20 cellular contexts compared by ENCODE assay signal in genomic region chr2:20567926-20568179, GRCh38.
A peak's percentile ranks its signal among the peaks of the same experiment; 100 is the strongest.
DNase-seq lines count a peak whose midpoint lies in the region; ATAC-seq and TF ChIP-seq lines count a peak whose summit lies in the region.
"Had no signal": no experiment of that assay in that cellular context is flagged by ENCODE, and none has a peak within 500 bp of the region (broad histone marks: within the 10 kb centered on the region; RNA-seq: fewer than 3 reads in every experiment).

No MANE protein-coding gene starts in this region.

- DNase-seq in right cardiac atrium (peak in 1 of 3 donors; percentile 35), Right ventricle myocardium superior (no peak), endothelial cell (ENCODE audit: low spot score) (no peak), neural progenitor cell (ENCODE audit: low spot score) (no peak), foreskin fibroblast (no peak), NAMALWA (ENCODE audit: low spot score) (no peak), SHP77 treated with DMSO at 0.1 percent for 48 hours (lab: John Stamatoyannopoulos, UW) (no peak)
- no peak for DNase-seq in effector CD8-positive, alpha-beta T cell (lab: John Stamatoyannopoulos, UW)
- DNase-seq: activated CD4-positive, CD25-positive, alpha-beta regulatory T cell treated with anti-CD3 and anti-CD28 coated beads, Interleukin-2, amount 50 U/mL, for 72 hours; activated naive CD8-positive, alpha-beta T cell treated with anti-CD3 and anti-CD28 coated beads for 36 hours; body of pancreas; DMS153; left colon; NCI-H187 treated with DMSO at 0.1 percent for 48 hours; NCI-H345; SK-N-SH had no signal

- H3K9ac ChIP-seq in neural progenitor cell, result no peak overlapping the region
- H3K9ac ChIP-seq: SK-N-SH had no signal

- H3K27ac Mint-ChIP-seq in endothelial cell (ENCODE audit: unreplicated experiment) (peak overlapping the region; percentile 99), neural progenitor cell (peak overlapping the region; percentile 98)
- H3K27ac Mint-ChIP-seq: activated naive CD8-positive, alpha-beta T cell treated with anti-CD3 and anti-CD28 coated beads for 36 hours; activated T-helper 1 cell treated with anti-CD3 and anti-CD28 coated beads, Interleukin-12 subunit alpha, Interleukin-12 subunit beta, Interleukin-2, Interleukin-4 antibody, amounts not matched to agents 30 ng/mL and 10 ng/mL and 1 ng/mL, durations not matched to agents 14 hours and 24 hours and 36 hours; CD14-positive monocyte had no signal

- H3K4me1 ChIP-seq in right cardiac atrium (ENCODE audit: control insufficient read depth, insufficient read depth, low read length), result peaks cover 34% of the 10 kb centered on the region
- peaks cover 12% of the 10 kb centered on the region for H3K4me1 ChIP-seq in neural progenitor cell
- H3K4me1 ChIP-seq: body of pancreas had no signal

- H3K27ac ChIP-seq in right cardiac atrium (ENCODE audit: low read length) (peak overlapping the region; percentile 29), neural progenitor cell (no peak overlapping the region)
- H3K27ac ChIP-seq: body of pancreas had no signal

- TF ChIP-seq CTCF in endothelial cell (IDR thresholded peaks at IDR 0.05; ENCODE audit: unreplicated experiment), result no peak
- TF ChIP-seq CTCF in neural progenitor cell (IDR thresholded peaks at IDR 0.05), result no peak
- TF ChIP-seq CTCF in foreskin fibroblast (IDR thresholded peaks at IDR 0.05; ENCODE audit: low read depth, low read length), result no peak

- H3K4me1 Mint-ChIP-seq in endothelial cell (ENCODE audit: unreplicated experiment) (peaks cover 58% of the 10 kb centered on the region), neural progenitor cell (peaks cover 60% of the 10 kb centered on the region)
- H3K4me1 Mint-ChIP-seq: activated naive CD8-positive, alpha-beta T cell treated with anti-CD3 and anti-CD28 coated beads for 36 hours; CD14-positive monocyte had no signal

- ATAC-seq in right cardiac atrium (no peak), Right ventricle myocardium superior (ENCODE audit: poor library complexity) (no peak)
- ATAC-seq: body of pancreas, GM12878, left colon had no signal

- no peaks in the 10 kb centered on the region for H3K36me3 ChIP-seq in neural progenitor cell

- H3K9me3 ChIP-seq in right cardiac atrium (ENCODE audit: control insufficient read depth, low read length) (no peaks in the 10 kb centered on the region), neural progenitor cell (ENCODE audit: low read depth) (no peaks in the 10 kb centered on the region)
- H3K9me3 ChIP-seq: body of pancreas, SK-N-SH had no signal

- intact Hi-C loops in right cardiac atrium (cut with DNase I) (no loop called here), Right ventricle myocardium superior (cut with DNase I) (no loop called here)

- H3K36me3 Mint-ChIP-seq in endothelial cell (ENCODE audit: low read depth, unreplicated experiment), result peaks cover 4% of the 10 kb centered on the region
- no peaks in the 10 kb centered on the region for H3K36me3 Mint-ChIP-seq in neural progenitor cell
- H3K36me3 Mint-ChIP-seq: activated naive CD8-positive, alpha-beta T cell treated with anti-CD3 and anti-CD28 coated beads for 36 hours; CD14-positive monocyte had no signal

- H3K4me3 ChIP-seq in right cardiac atrium (ENCODE audit: low read length) (no peak overlapping the region), neural progenitor cell (no peak overlapping the region), foreskin fibroblast (ENCODE audit: low read depth in 1 of 2, low read length in 2 of 2) (no peak overlapping the region)
- H3K4me3 ChIP-seq: body of pancreas, coronary artery, GM12878 had no signal

- no peak overlapping the region for H3K4me3 Mint-ChIP-seq in endothelial cell (ENCODE audit: unreplicated experiment)
- H3K4me3 Mint-ChIP-seq in neural progenitor cell, result peak overlapping the region; percentile 13
- H3K4me3 Mint-ChIP-seq: activated naive CD8-positive, alpha-beta T cell treated with anti-CD3 and anti-CD28 coated beads for 36 hours; activated T-helper 1 cell treated with anti-CD3 and anti-CD28 coated beads, Interleukin-12 subunit alpha, Interleukin-12 subunit beta, Interleukin-2, Interleukin-4 antibody, amounts not matched to agents 30 ng/mL and 10 ng/mL and 1 ng/mL, durations not matched to agents 14 hours and 24 hours and 36 hours; CD14-positive monocyte had no signal

- H3K27me3 ChIP-seq in right cardiac atrium (ENCODE audit: control insufficient read depth, insufficient read depth) (no peaks in the 10 kb centered on the region), neural progenitor cell (peaks cover 66% of the 10 kb centered on the region)
- H3K27me3 ChIP-seq: body of pancreas had no signal

- H2AFZ ChIP-seq in neural progenitor cell (replicated peaks), result no peak overlapping the region

- H3K4me2 ChIP-seq in neural progenitor cell, result peak overlapping the region; percentile 14
- H3K4me2 ChIP-seq: SK-N-SH had no signal

- no peaks in the 10 kb centered on the region for H3K79me2 ChIP-seq in neural progenitor cell (ENCODE audit: low read depth)

- H3K9me3 Mint-ChIP-seq in endothelial cell (ENCODE audit: unreplicated experiment), result no peaks in the 10 kb centered on the region
- H3K9me3 Mint-ChIP-seq in neural progenitor cell, result no peaks in the 10 kb centered on the region
- H3K9me3 Mint-ChIP-seq: activated naive CD8-positive, alpha-beta T cell treated with anti-CD3 and anti-CD28 coated beads for 36 hours; activated T-helper 1 cell treated with anti-CD3 and anti-CD28 coated beads, Interleukin-12 subunit alpha, Interleukin-12 subunit beta, Interleukin-2, Interleukin-4 antibody, amounts not matched to agents 30 ng/mL and 10 ng/mL and 1 ng/mL, durations not matched to agents 14 hours and 24 hours and 36 hours; CD14-positive monocyte had no signal

- peaks cover 4% of the 10 kb centered on the region for H4K20me1 ChIP-seq in neural progenitor cell (ENCODE audit: low read depth)

- WGBS in right cardiac atrium, result 63% methylated on average over 2 of the region's 2 CpGs

- no peaks in the 10 kb centered on the region for H3F3A ChIP-seq in neural progenitor cell (ENCODE audit: low read depth)

- H3K27me3 Mint-ChIP-seq in endothelial cell (ENCODE audit: unreplicated experiment), result peaks cover 19% of the 10 kb centered on the region
- peaks cover 15% of the 10 kb centered on the region for H3K27me3 Mint-ChIP-seq in neural progenitor cell (ENCODE audit: insufficient read depth, low read depth)
- H3K27me3 Mint-ChIP-seq: activated naive CD8-positive, alpha-beta T cell treated with anti-CD3 and anti-CD28 coated beads for 36 hours had no signal
